ENCODE assay signal across 8 cellular contexts in the genomic region with DNA sequence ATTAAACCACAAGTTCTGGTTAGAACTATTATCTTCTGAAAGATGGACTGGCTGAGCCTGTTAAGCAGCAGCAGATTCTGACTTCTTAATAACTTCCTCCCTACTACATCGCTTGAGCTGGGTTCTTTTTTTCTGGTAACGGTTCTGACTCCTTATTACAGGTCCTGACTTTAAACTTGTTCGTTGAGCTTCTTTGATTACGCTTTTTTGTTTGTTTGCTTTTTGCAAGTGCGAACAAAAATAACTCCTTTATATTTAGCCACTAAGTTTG. TPM values are rescaled to one million over a fixed set of nuclear protein-coding genes. Genes with fewer than 3 reads are reported as not detected.
DNase-seq lines count a peak whose midpoint lies in the region; ATAC-seq and TF ChIP-seq lines count a peak whose summit lies in the region.

No MANE protein-coding gene starts in this region.

- no peaks in the 10 kb centered on the region for H3K27me3 Mint-ChIP-seq in naive thymus-derived CD4-positive, alpha-beta T cell

- peaks cover 3% of the 10 kb centered on the region for H3K4me1 ChIP-seq in colonic mucosa
- H3K4me1 ChIP-seq in naive thymus-derived CD4-positive, alpha-beta T cell (ENCODE audit: control insufficient read depth in 2 of 2, insufficient read depth in 2 of 2, low read length in 2 of 2): peaks cover 7 to 23% of the 10 kb centered on the region in 2 donors

- intact Hi-C loops in colonic mucosa (cut with DNase I): loop anchor here (5.0 kb wide), 1 partner anchor 125 kb away; the partner anchor contains the start of gene RNF26
- intact Hi-C loops in naive thymus-derived CD4-positive, alpha-beta T cell (cut with micrococcal nuclease): loop anchor here (2.0 to 5.0 kb wide), 5 partner anchors 16 to 130 kb away; partner anchors contain the start of gene NLRX1 (in 1 of the 2)

- H3K9ac ChIP-seq in colonic mucosa (ENCODE audit: low read depth in 2 of 2, low read length in 2 of 2): peak overlapping the region in 1 of 2 donors; percentile 86

- ATAC-seq in naive thymus-derived CD4-positive, alpha-beta T cell: no peak
- ATAC-seq in HG03097 (IDR thresholded peaks at IDR 0.05; ENCODE audit: low FRiP score, unreplicated experiment): no peak

- CTCF ChIA-PET in BJ (lab: Yijun Ruan, JAX): interaction anchor here (1.0 to 3.9 kb wide), 5 partner anchors 9 to 115 kb away, joined by 3 to 30 read pairs (median 4); no protein-coding TSS in a partner anchor
- CTCF ChIA-PET in naive thymus-derived CD4-positive, alpha-beta T cell (lab: Charles Lee): interaction anchor here (0.6 to 4.6 kb wide), 10 partner anchors 11 to 131 kb away, joined by 3 to 64 read pairs (median 6); no protein-coding TSS in a partner anchor

- H3K4me3 Mint-ChIP-seq in naive thymus-derived CD4-positive, alpha-beta T cell: peak overlapping the region; percentile 88 to 100 (median 98)

- POLR2A ChIA-PET in BJ (lab: Charles Lee): no interaction called here
- POLR2A ChIA-PET in naive thymus-derived CD4-positive, alpha-beta T cell (lab: Charles Lee): interaction anchor here (0.6 to 3.4 kb wide), 10 partner anchors 22 to 112 kb away, joined by 4 to 30 read pairs (median 8); no protein-coding TSS in a partner anchor

- H3K27me3 ChIP-seq in BJ (ENCODE audit: control insufficient read depth, insufficient read depth, low read length) (no peaks in the 10 kb centered on the region), colonic mucosa (no peaks in the 10 kb centered on the region)
- no peaks in the 10 kb centered on the region for H3K27me3 ChIP-seq in naive thymus-derived CD4-positive, alpha-beta T cell (ENCODE audit: control insufficient read depth in 2 of 2, insufficient read depth in 2 of 2, low read length in 2 of 2)

- peak overlapping the region; percentile 86 to 98 (median 94) for H3K27ac Mint-ChIP-seq in naive thymus-derived CD4-positive, alpha-beta T cell

- H3K27ac ChIP-seq in colonic mucosa: peak overlapping the region; percentile 93
- H3K27ac ChIP-seq in naive thymus-derived CD4-positive, alpha-beta T cell (ENCODE audit: low read depth, low read length): peak overlapping the region; percentile 91

- no peak for DNase-seq in BJ (ENCODE audit: low read depth)
- DNase-seq in KBM-7: peak; percentile 53
- DNase-seq in colonic mucosa: no peak
- peak in 4 of 9 donors; percentile 8 to 20 (median 16) for DNase-seq in naive thymus-derived CD4-positive, alpha-beta T cell
- no peak for DNase-seq in stimulated activated CD4-positive, alpha-beta T cell treated with anti-CD3 and anti-CD28 coated beads, Interleukin-15, amount 100 ng/mL, for 24 hours
- DNase-seq in central memory CD4-positive, alpha-beta T cell: no peak
- no peak for DNase-seq in glomerular visceral epithelial cell (ENCODE audit: extremely low spot score)

- in situ Hi-C loops in KBM-7 (cut with MboI; ENCODE audit: low pct_unique_long_range_greater_than_20kb, low sequenced_read_pairs): no loop called here

- no peak for TF ChIP-seq CTCF in BJ (IDR thresholded peaks at IDR 0.05; ENCODE audit: insufficient read depth, low read depth, low read length)
- no peak for TF ChIP-seq CTCF in colonic mucosa (IDR thresholded peaks at IDR 0.05)

- no peaks in the 10 kb centered on the region for H3K36me3 ChIP-seq in BJ (ENCODE audit: control insufficient read depth, insufficient read depth, low read length)
- H3K36me3 ChIP-seq in colonic mucosa: no peaks in the 10 kb centered on the region
- peaks cover 0 to 4% (median 0%) of the 10 kb centered on the region in 3 experiments for H3K36me3 ChIP-seq in naive thymus-derived CD4-positive, alpha-beta T cell (ENCODE audit: control insufficient read depth in 2 of 3, insufficient read depth in 3 of 3, low read length in 3 of 3)

- H3K9me3 ChIP-seq in colonic mucosa: no peaks in the 10 kb centered on the region
- H3K9me3 ChIP-seq in naive thymus-derived CD4-positive, alpha-beta T cell (ENCODE audit: control insufficient read depth in 2 of 3, low read length in 3 of 3): no peaks in the 10 kb centered on the region

- peaks cover 18 to 58% (median 42%) of the 10 kb centered on the region in 7 donors for H3K4me1 Mint-ChIP-seq in naive thymus-derived CD4-positive, alpha-beta T cell

- H3K4me3 ChIP-seq in BJ (ENCODE audit: low read depth, low read length) (peak overlapping the region; percentile 98), colonic mucosa (peak overlapping the region; percentile 93)
- peak overlapping the region; percentile 88 for H3K4me3 ChIP-seq in naive thymus-derived CD4-positive, alpha-beta T cell (ENCODE audit: low read length)

- H3K9me3 Mint-ChIP-seq in naive thymus-derived CD4-positive, alpha-beta T cell: no peaks in the 10 kb centered on the region

- peaks cover 0 to 5% (median 0%) of the 10 kb centered on the region in 5 donors for H3K36me3 Mint-ChIP-seq in naive thymus-derived CD4-positive, alpha-beta T cell

RNA-seq across cellular contexts. Expression of gene CBL, which starts 1.1 kb away (rescaled TPM):
- polyA plus RNA-seq in BJ (2011; rRNA removed): 9.3 and 11.4 TPM in 2 replicates
- 9.3 and 11.4 TPM in 2 replicates for polyA minus RNA-seq in BJ (2011; rRNA and poly(A)+ RNA removed)
- total RNA-seq in colonic mucosa: 10 to 100 TPM; 10.8 to 16.4 TPM
- total RNA-seq in naive thymus-derived CD4-positive, alpha-beta T cell: 10 to 100 TPM; 37.0 to 51.8 (median 40.5) TPM
- polyA plus RNA-seq in naive thymus-derived CD4-positive, alpha-beta T cell: 10 to 100 TPM; 17.5 to 18.0 TPM

RNA-seq across cellular contexts. Expression of gene NHERF4, which starts 22.0 kb away (rescaled TPM):
- not detected in 2 replicates for polyA plus RNA-seq in BJ (2011; rRNA removed)
- not detected in 2 replicates for polyA minus RNA-seq in BJ (2011; rRNA and poly(A)+ RNA removed)
- total RNA-seq in colonic mucosa: 10 to 100 TPM; 52.3 to 72.7 TPM
- total RNA-seq in naive thymus-derived CD4-positive, alpha-beta T cell: 1 to 10 TPM in 3 of 5 experiments, under 1 TPM in 2; 0.19 to 2.2 (median 1.2) TPM
- not detected for polyA plus RNA-seq in naive thymus-derived CD4-positive, alpha-beta T cell

RNA-seq across cellular contexts. Expression of gene NLRX1, which starts 38.7 kb away (rescaled TPM):
- polyA plus RNA-seq in BJ (2011; rRNA removed): 12.0 and 19.4 TPM in 2 replicates
- 18.9 and 22.9 TPM in 2 replicates for polyA minus RNA-seq in BJ (2011; rRNA and poly(A)+ RNA removed)
- total RNA-seq in colonic mucosa: 10 to 100 TPM; 16.5 to 17.1 TPM
- total RNA-seq in naive thymus-derived CD4-positive, alpha-beta T cell: 10 to 100 TPM in 2 of 5 experiments, 1 to 10 TPM in 3; 8.3 to 19.5 (median 9.8) TPM
- polyA plus RNA-seq in naive thymus-derived CD4-positive, alpha-beta T cell: 10 to 100 TPM in 1 of 2 donors, 1 to 10 TPM in 1; 6.5 to 10.6 TPM

RNA-seq across cellular contexts. Expression of gene ABCG4, which starts 58.4 kb away (rescaled TPM):
- 0.06 and 0.17 TPM in 2 replicates for polyA plus RNA-seq in BJ (2011; rRNA removed)
- polyA minus RNA-seq in BJ (2011; rRNA and poly(A)+ RNA removed): 0.05 TPM in 1 of 2 replicates, not detected in the other
- under 1 TPM; 0.05 to 0.22 TPM for total RNA-seq in colonic mucosa
- total RNA-seq in naive thymus-derived CD4-positive, alpha-beta T cell: under 1 TPM in 1 of 5 experiments, not detected in 4; 0.13 TPM
- polyA plus RNA-seq in naive thymus-derived CD4-positive, alpha-beta T cell: not detected

Comparison
In these comparisons a context has a peak if more than half of its experiments do, and no peak if none do; other contexts are left out.
1. RNA of gene NHERF4, which starts 22.0 kb away (total RNA-seq): 52.3 to 72.7 TPM in colonic mucosa; 0.19 to 2.2 TPM in naive thymus-derived CD4-positive, alpha-beta T cell; every median in the first group is over 10 times any median in the second.
2. Peak in every context shown above with its lines, with median percentiles within 50 percentile points of each other: H3K4me3 ChIP-seq.